Comparison of ENCODE assay signal across 1 cellular context in the genomic region with DNA sequence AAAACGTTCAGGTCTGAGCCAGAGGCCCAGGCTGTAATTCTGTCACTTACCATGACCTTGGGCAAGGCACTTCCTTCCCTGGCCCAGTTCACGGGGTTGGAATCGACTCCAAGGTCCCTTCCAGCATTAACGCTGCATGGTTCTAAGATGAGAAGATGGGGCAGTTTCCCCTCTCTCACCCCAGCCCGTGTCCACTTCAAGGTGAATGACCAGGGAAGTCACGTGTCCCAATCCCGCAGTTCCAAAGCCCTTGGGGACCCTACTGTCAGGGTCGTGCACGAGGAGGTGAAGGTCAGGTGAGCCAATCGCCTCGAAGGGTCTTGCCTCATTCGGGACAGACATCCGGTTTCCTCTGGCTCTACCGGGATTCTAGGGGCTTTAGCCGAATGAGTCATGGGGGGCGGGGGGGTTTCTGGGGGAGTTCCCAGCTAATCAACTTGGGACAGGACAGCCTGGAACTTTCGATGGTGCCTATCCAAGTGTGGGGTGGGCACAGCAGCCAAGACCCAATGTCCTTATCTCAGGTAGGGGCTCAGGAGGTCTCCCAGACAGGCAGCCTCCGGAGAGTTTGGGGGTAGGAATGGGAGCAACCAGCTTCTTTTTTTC.
A peak's percentile ranks its signal among the peaks of the same experiment; 100 is the strongest.
TF ChIP-seq lines count a peak whose summit lies in the region.

No MANE protein-coding gene starts in this region.

TF ChIP-seq in K562, 482 proteins besides CTCF, POLR2A, EP300 and RAD21:
- TF ChIP-seq ZBTB7A (IDR thresholded peaks at IDR 0.05; ENCODE audit: borderline replicate concordance, control insufficient read depth, low read depth, low read length) (peak; percentile 56; the same call in 1 of the 2 replicates), TCF7L2 (IDR thresholded peaks at IDR 0.05; ENCODE audit: low read depth, low read length) (no peak)
